28 cellular contexts compared by ENCODE assay signal in genomic region chr7:116539879-116540278, GRCh38. TPM values are rescaled to one million over a fixed set of nuclear protein-coding genes. Genes with fewer than 3 reads are reported as not detected.
DNase-seq lines count a peak whose midpoint lies in the region; ATAC-seq and TF ChIP-seq lines count a peak whose summit lies in the region.
"Had no signal": no experiment of that assay in that cellular context is flagged by ENCODE, and none has a peak within 500 bp of the region (broad histone marks: within the 10 kb centered on the region; RNA-seq: fewer than 3 reads in every experiment).

No MANE protein-coding gene starts in this region.

- no peak for DNase-seq in HFFc6
- no peak for DNase-seq in SK-N-MC (ENCODE audit: low read depth, low spot score)
- no peak for DNase-seq in lung (ENCODE audit: low spot score)
- DNase-seq in activated naive CD4-positive, alpha-beta T cell treated with anti-CD3 and anti-CD28 coated beads, Interleukin-2, amount 50 U/mL, for 72 hours (ENCODE audit: low spot score in 2 of 2) = no peak
- no peak for DNase-seq in UCSD-AML1 (lab: John Stamatoyannopoulos, UW; ENCODE audit: unreplicated experiment)
- DNase-seq: activated CD4-positive, alpha-beta memory T cell treated with anti-CD3 and anti-CD28 coated beads for 36 hours; activated CD8-positive, alpha-beta memory T cell treated with anti-CD3 and anti-CD28 coated beads, Interleukin-2, amount 50 U/mL, for 48 hours; AML-193; anterior cingulate cortex; CD4-positive, alpha-beta memory T cell; cortex of kidney; effector memory CD8-positive, alpha-beta T cell; EL; GOT3; hypothalamus; left lung; midbrain; NCI-H1092; NCI-H1930; NCI-H526; stimulated activated CD4-positive, alpha-beta T cell treated with anti-CD3 and anti-CD28 coated beads, Interleukin-2, amount 100 ng/mL, for 24 hours had no signal

- H3K9me3 ChIP-seq in SK-N-MC (ENCODE audit: low read depth, low read length) (no peaks in the 10 kb centered on the region), lung (ENCODE audit: control insufficient read depth in 2 of 2, insufficient read depth in 1 of 2, low read length in 1 of 2) (peaks cover 0 to 3% of the 10 kb centered on the region in 2 donors), subcutaneous abdominal adipose tissue (ENCODE audit: control insufficient read depth in 5 of 5, low read length in 5 of 5) (no peaks in the 10 kb centered on the region)
- H3K9me3 ChIP-seq: left lung had no signal

- peaks cover 5% of the 10 kb centered on the region for H3K27me3 Mint-ChIP-seq in HFFc6 (ENCODE audit: insufficient read depth)

- peak overlapping the region; percentile 80 for H3K27ac Mint-ChIP-seq in HFFc6
- H3K27ac Mint-ChIP-seq in activated naive CD4-positive, alpha-beta T cell treated with anti-CD3 and anti-CD28 coated beads, Interleukin-2, amount 50 U/mL, for 72 hours = no peak overlapping the region
- H3K27ac Mint-ChIP-seq: activated CD4-positive, alpha-beta memory T cell treated with anti-CD3 and anti-CD28 coated beads for 36 hours; activated naive CD4-positive, alpha-beta T cell treated with anti-CD3 and anti-CD28 coated beads, Interleukin-2, amount 50 U/mL, for 24 hours; CD4-positive, alpha-beta memory T cell; effector memory CD8-positive, alpha-beta T cell; IgD-negative memory B cell; natural killer cell treated with Interleukin-12 subunit alpha and Interleukin-12 subunit beta and Interleukin-15 and Interleukin-18, amount 100 ng/mL, for 72 hours; T-helper 1 cell treated with Interleukin-12 subunit alpha and Interleukin-12 subunit beta and Interleukin-4 antibody, amounts not matched to agents 30 μg/mL and 1 μg/mL, for 36 hours had no signal

- peaks cover 87% of the 10 kb centered on the region for H3K36me3 Mint-ChIP-seq in HFFc6 (ENCODE audit: low read depth)
- peaks cover 0 to 6% of the 10 kb centered on the region in 2 donors for H3K36me3 Mint-ChIP-seq in activated naive CD4-positive, alpha-beta T cell treated with anti-CD3 and anti-CD28 coated beads, Interleukin-2, amount 50 U/mL, for 72 hours
- H3K36me3 Mint-ChIP-seq: activated CD4-positive, alpha-beta memory T cell treated with anti-CD3 and anti-CD28 coated beads for 36 hours; activated naive CD4-positive, alpha-beta T cell treated with anti-CD3 and anti-CD28 coated beads, Interleukin-2, amount 50 U/mL, for 24 hours; CD4-positive, alpha-beta memory T cell; IgD-negative memory B cell; natural killer cell treated with Interleukin-12 subunit alpha and Interleukin-12 subunit beta and Interleukin-15 and Interleukin-18, amount 100 ng/mL, for 72 hours had no signal

- H3K4me1 Mint-ChIP-seq in HFFc6 (ENCODE audit: low read depth) = peaks cover 96% of the 10 kb centered on the region
- H3K4me1 Mint-ChIP-seq: activated naive CD4-positive, alpha-beta T cell treated with anti-CD3 and anti-CD28 coated beads, Interleukin-2, amount 50 U/mL, for 24 hours; CD4-positive, alpha-beta memory T cell; IgD-negative memory B cell had no signal

- H3K4me3 Mint-ChIP-seq in HFFc6 = peak overlapping the region; percentile 38; the same call in 1 of the 2 replicates
- H3K4me3 Mint-ChIP-seq: activated CD4-positive, alpha-beta memory T cell treated with anti-CD3 and anti-CD28 coated beads for 36 hours; activated naive CD4-positive, alpha-beta T cell treated with anti-CD3 and anti-CD28 coated beads, Interleukin-2, amount 50 U/mL, for 24 hours; CD4-positive, alpha-beta memory T cell; effector memory CD8-positive, alpha-beta T cell; IgD-negative memory B cell; natural killer cell treated with Interleukin-12 subunit alpha and Interleukin-12 subunit beta and Interleukin-15 and Interleukin-18, amount 100 ng/mL, for 72 hours; T-helper 1 cell treated with Interleukin-12 subunit alpha and Interleukin-12 subunit beta and Interleukin-4 antibody, amounts not matched to agents 30 μg/mL and 1 μg/mL, for 36 hours had no signal

- H3K36me3 ChIP-seq in SK-N-MC (ENCODE audit: insufficient read depth, low read length) (peaks cover 100% of the 10 kb centered on the region), lung (ENCODE audit: control insufficient read depth in 2 of 2, insufficient read depth in 2 of 2, low read length in 2 of 2) (peaks cover 9 to 22% of the 10 kb centered on the region in 2 donors), subcutaneous abdominal adipose tissue (ENCODE audit: control insufficient read depth in 5 of 5, insufficient read depth in 5 of 5, low read length in 5 of 5) (peaks cover 23 to 66% (median 38%) of the 10 kb centered on the region in 5 donors)

- TF ChIP-seq CTCF in HFFc6 (IDR thresholded peaks at IDR 0.05) = no peak
- TF ChIP-seq CTCF in lung (IDR thresholded peaks at IDR 0.05; ENCODE audit: control extremely low read depth, extremely low read depth) = no peak

- peaks cover 17 to 62% of the 10 kb centered on the region in 2 donors for H3K4me1 ChIP-seq in lung (ENCODE audit: control insufficient read depth in 2 of 2, insufficient read depth in 2 of 2, low read length in 2 of 2)
- H3K4me1 ChIP-seq in subcutaneous abdominal adipose tissue (ENCODE audit: control insufficient read depth in 5 of 5, insufficient read depth in 5 of 5, low read length in 5 of 5) = peaks cover 3 to 89% (median 79%) of the 10 kb centered on the region in 5 donors

- 74 to 83% methylated on average over 3 of the region's 3 CpGs for WGBS in lung, 2 donors

- H3K4me3 ChIP-seq in SK-N-MC (no peak overlapping the region), lung (no peak overlapping the region), subcutaneous abdominal adipose tissue (ENCODE audit: low read depth in 1 of 5, low read length in 5 of 5) (no peak overlapping the region)
- H3K4me3 ChIP-seq: left lung had no signal

- no peak overlapping the region for H3K9ac ChIP-seq in SK-N-MC (ENCODE audit: insufficient read length)
- H3K9ac ChIP-seq in subcutaneous abdominal adipose tissue (ENCODE audit: low read length in 5 of 5) = no peak overlapping the region

- peak overlapping the region; percentile 75 for H3K27ac ChIP-seq in SK-N-MC
- peak overlapping the region; percentile 41 to 58 for H3K27ac ChIP-seq in lung (ENCODE audit: low read depth in 1 of 2, low read length in 1 of 2)
- peak overlapping the region; percentile 84 for H3K27ac ChIP-seq in subcutaneous abdominal adipose tissue (ENCODE audit: low read depth, low read length)

- H3K9me3 Mint-ChIP-seq in HFFc6 = no peaks in the 10 kb centered on the region
- peaks cover 4% of the 10 kb centered on the region in 2 donors for H3K9me3 Mint-ChIP-seq in activated naive CD4-positive, alpha-beta T cell treated with anti-CD3 and anti-CD28 coated beads, Interleukin-2, amount 50 U/mL, for 72 hours
- H3K9me3 Mint-ChIP-seq: activated CD4-positive, alpha-beta memory T cell treated with anti-CD3 and anti-CD28 coated beads for 36 hours; effector memory CD8-positive, alpha-beta T cell; natural killer cell treated with Interleukin-12 subunit alpha and Interleukin-12 subunit beta and Interleukin-15 and Interleukin-18, amount 100 ng/mL, for 72 hours; T-helper 1 cell treated with Interleukin-12 subunit alpha and Interleukin-12 subunit beta and Interleukin-4 antibody, amounts not matched to agents 30 μg/mL and 1 μg/mL, for 36 hours had no signal

- no peaks in the 10 kb centered on the region for H3K27me3 ChIP-seq in lung (ENCODE audit: control insufficient read depth, insufficient read depth)
- H3K27me3 ChIP-seq in subcutaneous abdominal adipose tissue (ENCODE audit: control insufficient read depth in 5 of 5, insufficient read depth in 4 of 5, low read length in 5 of 5) = no peaks in the 10 kb centered on the region
- H3K27me3 ChIP-seq: left lung had no signal

- ATAC-seq in lung (ENCODE audit: insufficient read depth, low FRiP score) (no peak), GM21447 (IDR thresholded peaks at IDR 0.05; ENCODE audit: unreplicated experiment) (no peak)
- no peak for ATAC-seq in activated naive CD4-positive, alpha-beta T cell treated with anti-CD3 and anti-CD28 coated beads, Interleukin-2, amount 50 U/mL, for 72 hours
- ATAC-seq: activated CD4-positive, CD25-positive, alpha-beta regulatory T cell treated with anti-CD3 and anti-CD28 coated beads, Interleukin-2, amount 50 U/mL, for 24 hours; effector memory CD8-positive, alpha-beta T cell; left lung; natural killer cell treated with Interleukin-12 subunit alpha and Interleukin-12 subunit beta and Interleukin-15 and Interleukin-18, amount 100 ng/mL, for 72 hours had no signal

RNA-seq across cellular contexts. Expression of gene CAV1, which starts 15.0 kb away (rescaled TPM):
- total RNA-seq in HFFc6 (2021; fragmentation: NEBNext Ultra II Directional; extraction: Animal tissue kit (Norgen Biotek cat#: 25700)) = 1,000 to 10,000 TPM in 5 of 6 experiments, 100 to 1,000 TPM in 1; 938 to 1,171 (median 1,076) TPM
- 100 to 1,000 TPM; 460 to 616 TPM for total RNA-seq in lung
- polyA plus RNA-seq in lung = 100 to 1,000 TPM; 121 to 187 TPM
- total RNA-seq in activated naive CD4-positive, alpha-beta T cell treated with anti-CD3 and anti-CD28 coated beads, Interleukin-2, amount 50 U/mL, for 72 hours = not detected
- total RNA-seq: CD4-positive, alpha-beta memory T cell; natural killer cell treated with Interleukin-12 subunit alpha and Interleukin-12 subunit beta and Interleukin-15 and Interleukin-18, amount 100 ng/mL, for 72 hours had no signal
- polyA plus RNA-seq: CD4-positive, alpha-beta memory T cell had no signal

RNA-seq across cellular contexts. Expression of gene CAV2, which starts 40.3 kb away (rescaled TPM):
- 100 to 1,000 TPM; 157 to 229 (median 186) TPM for total RNA-seq in HFFc6 (2021; fragmentation: NEBNext Ultra II Directional; extraction: Animal tissue kit (Norgen Biotek cat#: 25700))
- total RNA-seq in lung = 100 to 1,000 TPM; 143 to 214 TPM
- 10 to 100 TPM; 57.9 to 68.5 TPM for polyA plus RNA-seq in lung
- under 1 TPM in 1 of 2 donors, not detected in 1; 0.12 TPM for total RNA-seq in activated naive CD4-positive, alpha-beta T cell treated with anti-CD3 and anti-CD28 coated beads, Interleukin-2, amount 50 U/mL, for 72 hours
- total RNA-seq: activated CD4-positive, alpha-beta memory T cell treated with anti-CD3 and anti-CD28 coated beads for 36 hours; natural killer cell treated with Interleukin-12 subunit alpha and Interleukin-12 subunit beta and Interleukin-15 and Interleukin-18, amount 100 ng/mL, for 72 hours had no signal
- polyA plus RNA-seq: CD4-positive, alpha-beta memory T cell; IgD-negative memory B cell had no signal

Comparison
In these comparisons a context has a peak if more than half of its experiments do, and no peak if none do; other contexts are left out.
1. RNA of gene CAV1, which starts 15.0 kb away (total RNA-seq): 938 to 1,171 TPM in HFFc6 and 460 to 616 TPM in lung; not detected in activated naive CD4-positive, alpha-beta T cell treated with anti-CD3 and anti-CD28 coated beads, Interleukin-2, amount 50 U/mL, for 72 hours; every median in the first group is over 100 times any median in the second.
2. RNA of gene CAV2, which starts 40.3 kb away (total RNA-seq): 143 to 214 TPM in lung and 157 to 229 TPM in HFFc6; 0.12 TPM in activated naive CD4-positive, alpha-beta T cell treated with anti-CD3 and anti-CD28 coated beads, Interleukin-2, amount 50 U/mL, for 72 hours; every median in the first group is over 100 times any median in the second.
3. Peak in every context shown above with its lines, with median percentiles within 50 percentile points of each other: H3K27ac ChIP-seq.